In genomic region chr6:21836292-21836691, GRCh38 we compare ENCODE assay signal across 30 cellular contexts.
DNase-seq lines count a peak whose midpoint lies in the region; ATAC-seq, FAIRE-seq and TF ChIP-seq lines count a peak whose summit lies in the region.
"Had no signal": no experiment of that assay in that cellular context is flagged by ENCODE, and none has a peak within 500 bp of the region (broad histone marks: within the 10 kb centered on the region; RNA-seq: fewer than 3 reads in every experiment).

No MANE protein-coding gene starts in this region.

- H3K27ac ChIP-seq in A549 (no peak overlapping the region), HUES48 (ENCODE audit: low read depth, low read length) (peak overlapping the region; percentile 82), endodermal cell (ENCODE audit: low read depth, low read length) (no peak overlapping the region), heart left ventricle (no peak overlapping the region)
- H3K27ac ChIP-seq: adrenal gland, brain microvascular endothelial cell, dorsolateral prefrontal cortex, Peyer's patch, testis had no signal

- H3K36me3 Mint-ChIP-seq in endodermal cell (ENCODE audit: low read depth), result peaks cover 31% of the 10 kb centered on the region
- H3K36me3 Mint-ChIP-seq in nephron (ENCODE audit: low read depth), result peaks cover 25% of the 10 kb centered on the region

- no peak overlapping the region for H3K9ac ChIP-seq in HUES48 (ENCODE audit: low read depth, low read length)
- no peak overlapping the region for H3K9ac ChIP-seq in endodermal cell (ENCODE audit: extremely low read depth, low read length, poor library complexity, severe bottlenecking)

- peaks cover 2% of the 10 kb centered on the region for H3K36me3 ChIP-seq in HUES48 (ENCODE audit: control insufficient read depth, insufficient read depth, low read length)
- peaks cover 72% of the 10 kb centered on the region for H3K36me3 ChIP-seq in endodermal cell (ENCODE audit: control insufficient read depth, insufficient read depth, low read length)
- no peaks in the 10 kb centered on the region for H3K36me3 ChIP-seq in heart left ventricle
- H3K36me3 ChIP-seq: adrenal gland, BE2C, brain microvascular endothelial cell, MG63, Peyer's patch had no signal

- DNase-seq in A549 (ENCODE audit: low read depth in 1 of 2, low spot score in 1 of 2), result no peak
- DNase-seq in endodermal cell, result no peak
- DNase-seq in DMS53 treated with DMSO at 0.1 percent for 48 hours (lab: John Stamatoyannopoulos, UW; ENCODE audit: unreplicated experiment), result no peak
- DNase-seq in NCI-H1092 treated with DMSO at 0.1 percent for 48 hours (lab: John Stamatoyannopoulos, UW), result no peak
- no peak for DNase-seq in heart left ventricle
- DNase-seq: activated B cell treated with CpG ODN at 0.5 μM for 24 hours; activated CD4-positive, alpha-beta T cell treated with anti-CD3 and anti-CD28 coated beads, Interleukin-2, amount 50 U/mL, for 1 hour; activated naive CD4-positive, alpha-beta T cell; activated T-cell treated with anti-CD3 and anti-CD28 coated beads, Interleukin-2, amount 50 U/mL, for 48 hours; adrenal gland; brain microvascular endothelial cell; DMS79; dorsolateral prefrontal cortex; head of caudate nucleus; MG63; NCI-H2029; Peyer's patch; posterior cingulate gyrus; SIG-M5; stimulated activated CD4-positive, alpha-beta T cell treated with anti-CD3 and anti-CD28 coated beads, Interleukin-15, amount 100 ng/mL, for 24 hours; stimulated activated naive CD4-positive, alpha-beta T cell treated with Interleukin-2 at 50 U/mL for 16 hours; testis had no signal

- 87% methylated on average over 6 of the region's 6 CpGs for WGBS in A549 (ENCODE audit: missing lambda C conversion rate)
- WGBS in endodermal cell (ENCODE audit: insufficient coverage in 1 of 2, insufficient read length in 1 of 2), 2 experiments, result 83 to 84% methylated on average over 4 to 6 of the region's 6 CpGs
- WGBS in heart left ventricle, 4 donors, result 82 to 91% (median 88%) methylated on average over 6 of the region's 6 CpGs

- no peak for TF ChIP-seq RAD21 in A549 (conservative IDR thresholded peaks at IDR 0.05 in 1 of 2, IDR thresholded peaks at IDR 0.05 in 1 of 2)

- no peak for TF ChIP-seq POLR2A in A549 (IDR thresholded peaks at IDR 0.05; ENCODE audit: low read length)
- TF ChIP-seq POLR2A in heart left ventricle (IDR thresholded peaks at IDR 0.05), result no peak

- no peak for FAIRE-seq in A549 (lab: Jason Lieb, UNC)
- FAIRE-seq: K562, urothelium cell line had no signal

- H3K9me3 ChIP-seq in A549 (no peaks in the 10 kb centered on the region), HUES48 (ENCODE audit: control insufficient read depth, insufficient read depth, low read length) (no peaks in the 10 kb centered on the region), endodermal cell (ENCODE audit: control insufficient read depth, low read length) (peaks cover 5% of the 10 kb centered on the region), heart left ventricle (no peaks in the 10 kb centered on the region)
- H3K9me3 ChIP-seq: adrenal gland, BE2C, MG63, Peyer's patch, testis had no signal

- H3K27ac Mint-ChIP-seq in endodermal cell (peak overlapping the region; percentile 22), nephron (peak overlapping the region; percentile 29 to 52 (median 41))
- H3K27ac Mint-ChIP-seq: activated B cell treated with CpG ODN at 0.5 μM for 24 hours had no signal

- H3K4me3 ChIP-seq in A549 (no peak overlapping the region), HUES48 (ENCODE audit: low read depth, low read length) (no peak overlapping the region), endodermal cell (ENCODE audit: low read length) (no peak overlapping the region), heart left ventricle (no peak overlapping the region)
- H3K4me3 ChIP-seq: adrenal gland, dorsolateral prefrontal cortex, K562, MG63, Peyer's patch, testis had no signal

- H3K27me3 Mint-ChIP-seq in endodermal cell (ENCODE audit: insufficient read depth) (no peaks in the 10 kb centered on the region), nephron (ENCODE audit: low read depth) (no peaks in the 10 kb centered on the region)

- H3K4me1 ChIP-seq in A549 (no peaks in the 10 kb centered on the region), HUES48 (ENCODE audit: control insufficient read depth, insufficient read depth, low read length) (peaks cover 34% of the 10 kb centered on the region), endodermal cell (ENCODE audit: control insufficient read depth, insufficient read depth, low read length) (no peaks in the 10 kb centered on the region), heart left ventricle (peaks cover 0 to 10% (median 0%) of the 10 kb centered on the region in 12 donors)
- H3K4me1 ChIP-seq: adrenal gland, Peyer's patch, testis had no signal

- H3K4me3 Mint-ChIP-seq in endodermal cell (no peak overlapping the region), nephron (no peak overlapping the region)
- H3K4me3 Mint-ChIP-seq: activated B cell treated with CpG ODN at 0.5 μM for 24 hours, neural crest cell had no signal

- TF ChIP-seq CTCF in A549 (IDR thresholded peaks at IDR 0.05) (no peak), endodermal cell (conservative IDR thresholded peaks at IDR 0.05) (no peak), nephron (IDR thresholded peaks at IDR 0.05; ENCODE audit: unreplicated experiment in 3 of 3) (no peak), heart left ventricle (IDR thresholded peaks at IDR 0.05) (no peak)

- ATAC-seq in A549 (no peak), heart left ventricle (no peak), GM21576 (IDR thresholded peaks at IDR 0.05; ENCODE audit: unreplicated experiment) (no peak)
- ATAC-seq: K562, sciatic nerve had no signal

- CTCF ChIA-PET in A549 (lab: Yijun Ruan, JAX), result no interaction called here

- POLR2A ChIA-PET in A549 (lab: Yijun Ruan, JAX), result no interaction called here

- no peak overlapping the region for H3K4me2 ChIP-seq in A549

- H3K9me3 Mint-ChIP-seq in endodermal cell, result no peaks in the 10 kb centered on the region
- H3K9me3 Mint-ChIP-seq in nephron, result no peaks in the 10 kb centered on the region
- H3K9me3 Mint-ChIP-seq: activated B cell treated with CpG ODN at 0.5 μM for 24 hours, neural crest cell had no signal

- H3K4me1 Mint-ChIP-seq in endodermal cell (peaks cover 29% of the 10 kb centered on the region), nephron (peaks cover 33% of the 10 kb centered on the region)

- H3K27me3 ChIP-seq in HUES48 (ENCODE audit: control insufficient read depth, insufficient read depth, low read length), result no peaks in the 10 kb centered on the region
- no peaks in the 10 kb centered on the region for H3K27me3 ChIP-seq in endodermal cell (ENCODE audit: control insufficient read depth, insufficient read depth, low read length, poor library complexity, severe bottlenecking)
- H3K27me3 ChIP-seq in heart left ventricle, result no peaks in the 10 kb centered on the region
- H3K27me3 ChIP-seq: adrenal gland, BE2C, brain microvascular endothelial cell, dorsolateral prefrontal cortex, MG63, Peyer's patch, testis had no signal

- TF ChIP-seq EP300 in A549 (IDR thresholded peaks at IDR 0.05), result no peak

- intact Hi-C loops in heart left ventricle (cut with DNase I), result no loop called here

TF ChIP-seq in A549, 52 proteins besides CTCF, POLR2A, EP300 and RAD21:
- TF ChIP-seq MAFK (IDR thresholded peaks at IDR 0.05; ENCODE audit: partially characterized antibody) (peak; percentile 7), KDM5A (IDR thresholded peaks at IDR 0.05) (no peak), HES2 (IDR thresholded peaks at IDR 0.05) (no peak), TFCP2L1 (CRISPR knock-in tag; IDR thresholded peaks at IDR 0.05) (no peak)
